Comparison of ENCODE assay signal across 25 cellular contexts in the genomic region with DNA sequence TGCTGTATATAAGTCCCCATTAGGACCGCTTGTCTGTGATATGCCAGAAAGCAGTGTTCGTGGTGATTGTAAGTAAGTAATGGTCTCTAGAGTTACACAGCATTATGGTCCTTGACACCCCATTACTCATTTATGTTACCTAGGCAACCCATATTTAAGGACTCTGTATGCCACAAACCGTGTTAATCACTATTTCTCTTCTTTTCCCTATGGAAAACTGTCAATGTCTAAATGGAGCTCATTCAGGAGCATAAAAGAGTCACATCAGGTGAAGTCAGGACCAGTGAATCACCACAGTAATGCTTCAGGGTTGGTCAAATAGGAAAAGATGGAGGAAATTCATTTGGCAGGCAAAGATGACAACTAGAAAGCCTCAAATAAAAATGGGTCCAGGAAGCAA.
"Had no signal": no experiment of that assay in that cellular context is flagged by ENCODE, and none has a peak within 500 bp of the region (broad histone marks: within the 10 kb centered on the region; RNA-seq: fewer than 3 reads in every experiment).

No MANE protein-coding gene starts in this region.

- ATAC-seq: natural killer cell; sciatic nerve; stimulated activated naive B cell treated with anti-CD40 and anti-IgM and Interleukin-4, amounts not matched to agents 10 μg/mL and 1 μg/mL and 100 μg/mL, for 72 hours; stimulated activated naive CD8-positive, alpha-beta T cell treated with anti-CD3 and anti-CD28 coated beads, Interleukin-15, Interleukin-2, amounts not matched to agents 100 U/mL and 50 U/mL, for 24 hours had no signal

- H3K9me3 Mint-ChIP-seq: mesothelial cell of epicardium; nephron progenitor cell; stimulated activated naive B cell treated with anti-CD40 and anti-IgM and Interleukin-4, amounts not matched to agents 10 μg/mL and 1 μg/mL and 100 μg/mL, for 72 hours had no signal

- H3K27me3 Mint-ChIP-seq: naive B cell; progenitor cell of endocrine pancreas; stimulated activated naive B cell treated with anti-CD40 and anti-IgM and Interleukin-4, amounts not matched to agents 10 μg/mL and 1 μg/mL and 100 μg/mL, for 72 hours had no signal

- H3K36me3 Mint-ChIP-seq: mesothelial cell of epicardium; naive B cell; natural killer cell; stimulated activated naive B cell treated with anti-CD40 and anti-IgM and Interleukin-4, amounts not matched to agents 10 μg/mL and 1 μg/mL and 100 μg/mL, for 72 hours had no signal

- H3K4me3 Mint-ChIP-seq: mesothelial cell of epicardium; naive B cell; natural killer cell; nephron progenitor cell; stimulated activated naive B cell treated with anti-CD40 and anti-IgM and Interleukin-4, amounts not matched to agents 10 μg/mL and 1 μg/mL and 100 μg/mL, for 72 hours had no signal

- H3K4me1 ChIP-seq: left ventricle myocardium inferior, right atrium auricular region, stomach, testis, thyroid gland, transverse colon, upper lobe of left lung, vagina had no signal

- H3K27ac ChIP-seq: left ventricle myocardium inferior, ovary, right atrium auricular region, skin epidermis, stomach, testis, thyroid gland, transverse colon, upper lobe of left lung, vagina had no signal

- DNase-seq: islet precursor cell; left ventricle myocardium inferior; mesendoderm; naive B cell; natural killer cell; nephron progenitor cell; ovary; stimulated activated CD4-positive, alpha-beta T cell treated with anti-CD3 and anti-CD28 coated beads, Interleukin-12 subunit alpha, Interleukin-12 subunit beta, amount 100 ng/mL, for 4 hours; stimulated activated CD4-positive, alpha-beta T cell treated with anti-CD3 and anti-CD28 coated beads, Interleukin-15, amount 100 ng/mL, for 24 hours; stimulated activated CD4-positive, alpha-beta T cell treated with anti-CD3 and anti-CD28 coated beads, Interleukin-2, amount 100 ng/mL, for 24 hours; stimulated activated CD4-positive, alpha-beta T cell treated with anti-CD3 and anti-CD28 coated beads, Interleukin-4, amount 100 ng/mL, for 1 hour; stimulated activated naive B cell treated with anti-CD40 and anti-IgM and Interleukin-4, amounts not matched to agents 10 μg/mL and 1 μg/mL and 100 μg/mL, for 72 hours; stimulated activated naive CD8-positive, alpha-beta T cell treated with anti-CD3 and anti-CD28 coated beads, Interleukin-15, Interleukin-2, amounts not matched to agents 100 U/mL and 50 U/mL, for 24 hours; stomach; testis; thyroid gland; transverse colon; upper lobe of left lung had no signal

- H3K27ac Mint-ChIP-seq: mesothelial cell of epicardium; naive B cell; natural killer cell; nephron progenitor cell; progenitor cell of endocrine pancreas; stimulated activated naive B cell treated with anti-CD40 and anti-IgM and Interleukin-4, amounts not matched to agents 10 μg/mL and 1 μg/mL and 100 μg/mL, for 72 hours had no signal

- H3K36me3 ChIP-seq: left ventricle myocardium inferior, ovary, right atrium auricular region, stomach, thyroid gland, transverse colon, upper lobe of left lung, vagina had no signal

- H3K4me3 ChIP-seq: left ventricle myocardium inferior, lung, ovary, right atrium auricular region, skin epidermis, stomach, testis, thyroid gland, transverse colon, upper lobe of left lung, vagina had no signal

- H3K4me1 Mint-ChIP-seq: mesothelial cell of epicardium; naive B cell; natural killer cell; stimulated activated naive B cell treated with anti-CD40 and anti-IgM and Interleukin-4, amounts not matched to agents 10 μg/mL and 1 μg/mL and 100 μg/mL, for 72 hours had no signal

- H3K27me3 ChIP-seq: ovary, right atrium auricular region, stomach, testis, thyroid gland, transverse colon, upper lobe of left lung, vagina had no signal

- H3K9me3 ChIP-seq: left ventricle myocardium inferior, ovary, right atrium auricular region, stomach, testis, thyroid gland, transverse colon, upper lobe of left lung, vagina had no signal
